20 cellular contexts compared by ENCODE assay signal in genomic region chr12:59695379-59695778, GRCh38.
A peak's percentile ranks its signal among the peaks of the same experiment; 100 is the strongest.
DNase-seq lines count a peak whose midpoint lies in the region; ATAC-seq, FAIRE-seq and TF ChIP-seq lines count a peak whose summit lies in the region.
"Had no signal": no experiment of that assay in that cellular context is flagged by ENCODE, and none has a peak within 500 bp of the region (broad histone marks: within the 10 kb centered on the region; RNA-seq: fewer than 3 reads in every experiment).

No MANE protein-coding gene starts in this region.

- no peak for ATAC-seq in HepG2
- no peak for ATAC-seq in omental fat pad (ENCODE audit: low FRiP score)
- ATAC-seq: sciatic nerve had no signal

- no peaks in the 10 kb centered on the region for H4K20me1 ChIP-seq in HepG2 (ENCODE audit: insufficient read depth, low read length)

- intact Hi-C loops in HepG2 (cut with micrococcal nuclease; ENCODE audit: unreplicated experiment): no loop called here

- FAIRE-seq in HepG2 (lab: Jason Lieb, UNC): no peak
- FAIRE-seq: GM12892 had no signal

- POLR2A ChIA-PET in HepG2 (lab: Yijun Ruan, JAX): no interaction called here

- H3K9ac ChIP-seq in HepG2 (ENCODE audit: insufficient read depth, low read depth, low read length): no peak overlapping the region

- BruUV-seq in HepG2 (replicated peaks; lab: Mats Ljungman, UMichigan): no TSS peak

- peaks cover 16% of the 10 kb centered on the region for H3K9me3 ChIP-seq in HepG2 (ENCODE audit: low read length)
- H3K9me3 ChIP-seq: gastrocnemius medialis had no signal

- no peaks in the 10 kb centered on the region for H3K79me2 ChIP-seq in HepG2 (ENCODE audit: insufficient read depth, low read length)

- CTCF ChIA-PET in HepG2 (lab: Yijun Ruan, JAX; ENCODE audit: low intra/inter-chr PET ratio, low total read pairs): no interaction called here

- no peaks in the 10 kb centered on the region for H3K36me3 ChIP-seq in HepG2 (replicated peaks in 1 of 2; ENCODE audit: control insufficient read depth in 1 of 2, insufficient read depth in 2 of 2, low read length in 2 of 2)
- H3K36me3 ChIP-seq: gastrocnemius medialis, WERI-Rb-1 had no signal

- peak; percentile 62 for DNase-seq in EH (ENCODE audit: low read depth)
- DNase-seq in M059J (ENCODE audit: low read depth): peak; percentile 51
- DNase-seq in epithelial cell of esophagus (ENCODE audit: low read depth): peak; percentile 91
- DNase-seq in myocyte (ENCODE audit: low read depth): peak; percentile 9
- DNase-seq in HepG2 (ENCODE audit: low spot score): no peak
- no peak for DNase-seq in NCI-H2171 (lab: John Stamatoyannopoulos, UW)
- no peak for DNase-seq in omental fat pad (ENCODE audit: low spot score)
- DNase-seq in erythroblast (lab: John Stamatoyannopoulos, UW): no peak
- DNase-seq: activated CD4-positive, alpha-beta memory T cell treated with anti-CD3 and anti-CD28 coated beads, Interleukin-2, amount 10 ng/mL, durations not matched to agents 7 days and 5 days; Calu3; effector CD8-positive, alpha-beta T cell; Kasumi-1; NCI-H1436; NCI-H345; RPMI8226; stimulated activated CD4-positive, alpha-beta T cell treated with anti-CD3 and anti-CD28 coated beads, Interleukin-1b, Interleukin-23, amount 100 ng/mL, for 48 hours; WERI-Rb-1 had no signal

- 16% methylated on average over 1 of the region's 1 CpG for WGBS in HepG2 (ENCODE audit: low lambda C conversion rate)

- no peaks in the 10 kb centered on the region for H3K4me1 ChIP-seq in HepG2 (ENCODE audit: insufficient read depth, low read length)
- H3K4me1 ChIP-seq: gastrocnemius medialis had no signal

- TF ChIP-seq EP300 in HepG2 (IDR thresholded peaks at IDR 0.05; ENCODE audit: low read depth in 2 of 2, low read length in 2 of 2) (no peak), HepG2 (CRISPR knock-in tag; IDR thresholded peaks at IDR 0.05; ENCODE audit: borderline replicate concordance) (no peak)

- in situ Hi-C loops in HepG2 (cut with HindIII; ENCODE audit: extremely low pct_ligation_motif_present, low pct_unique_long_range_greater_than_20kb): no loop called here

- no peak for TF ChIP-seq RAD21 in HepG2 (CRISPR knock-in tag; IDR thresholded peaks at IDR 0.05)

- H3K27ac ChIP-seq in HepG2 (ENCODE audit: extremely low read length, insufficient read depth, low read length): no peak overlapping the region
- H3K27ac ChIP-seq: gastrocnemius medialis, WERI-Rb-1 had no signal

- TF ChIP-seq CTCF in epithelial cell of esophagus (IDR thresholded peaks at IDR 0.05; ENCODE audit: insufficient read depth, low read depth, low read length, missing control alignments): no peak
- no peak for TF ChIP-seq CTCF in HepG2 (CRISPR knock-in tag; IDR thresholded peaks at IDR 0.05)
- no peak for TF ChIP-seq CTCF in omental fat pad (IDR thresholded peaks at IDR 0.05)

- H3K4me2 ChIP-seq in HepG2 (ENCODE audit: low read depth, low read length): no peak overlapping the region

- H3K4me3 ChIP-seq in epithelial cell of esophagus (ENCODE audit: low read length): no peak overlapping the region
- no peak overlapping the region for H3K4me3 ChIP-seq in HepG2 (replicated peaks in 1 of 3; ENCODE audit: insufficient read depth in 1 of 3, low read depth in 2 of 3, low read length in 3 of 3)
- H3K4me3 ChIP-seq: gastrocnemius medialis had no signal

- no peak overlapping the region for H2AFZ ChIP-seq in HepG2 (ENCODE audit: low read length)

- H3K27me3 ChIP-seq in HepG2 (ENCODE audit: control insufficient read depth in 1 of 2, insufficient read depth in 2 of 2, low read length in 2 of 2): no peaks in the 10 kb centered on the region
- H3K27me3 ChIP-seq: gastrocnemius medialis had no signal

- TF ChIP-seq POLR2A in HepG2 (IDR thresholded peaks at IDR 0.05; ENCODE audit: insufficient read depth in 1 of 2, low read depth in 2 of 2, low read length in 2 of 2): no peak
- no peak for TF ChIP-seq POLR2A in erythroblast (IDR thresholded peaks at IDR 0.05; ENCODE audit: low read length)

TF ChIP-seq in HepG2, 621 proteins besides CTCF, POLR2A, EP300 and RAD21:
- no peak for TF ChIP-seq ZNF891 (CRISPR knock-in tag; IDR thresholded peaks at IDR 0.05)
- no peak for TF ChIP-seq PHF20 (CRISPR knock-in tag; IDR thresholded peaks at IDR 0.05)
- TF ChIP-seq KLF11 (CRISPR knock-in tag; IDR thresholded peaks at IDR 0.05): no peak
- TF ChIP-seq ZNF704 (CRISPR knock-in tag; IDR thresholded peaks at IDR 0.05; ENCODE audit: borderline replicate concordance): no peak
- no peak for TF ChIP-seq HNRNPK (IDR thresholded peaks at IDR 0.05; ENCODE audit: low read depth, low read length, poor library complexity, severe bottlenecking)
- no peak for TF ChIP-seq ZNF331 (CRISPR knock-in tag; IDR thresholded peaks at IDR 0.05)
- TF ChIP-seq ZC3H4 (CRISPR knock-in tag; IDR thresholded peaks at IDR 0.05; ENCODE audit: borderline replicate concordance): no peak
- no peak for TF ChIP-seq THYN1 (CRISPR knock-in tag; IDR thresholded peaks at IDR 0.05; ENCODE audit: borderline replicate concordance, low read depth)
- TF ChIP-seq SRSF9 (IDR thresholded peaks at IDR 0.05; ENCODE audit: borderline replicate concordance, insufficient read depth, low read depth, low read length, poor library complexity, severe bottlenecking): no peak

Comparison
In these comparisons a context has a peak if more than half of its experiments do, and no peak if none do; other contexts are left out.
1. DNase-seq: peak in EH (single experiment), M059J (single experiment), epithelial cell of esophagus (single experiment) and myocyte (single experiment); none in HepG2 (single experiment), NCI-H2171 (single experiment), omental fat pad (single experiment) and erythroblast (0 of 2).